8 cellular contexts compared by ENCODE assay signal in genomic region chr5:179870403-179870903, GRCh38. TPM values are rescaled to one million over a fixed set of nuclear protein-coding genes. Genes with fewer than 3 reads are reported as not detected.
DNase-seq lines count a peak whose midpoint lies in the region; ATAC-seq and TF ChIP-seq lines count a peak whose summit lies in the region.

No MANE protein-coding gene starts in this region.

- TF ChIP-seq CTCF in GM12873 (IDR thresholded peaks at IDR 0.05; ENCODE audit: insufficient read depth, low read depth, low read length, missing control alignments) (peak; percentile 34), fibroblast of villous mesenchyme (IDR thresholded peaks at IDR 0.05; ENCODE audit: insufficient read depth, low read depth, low read length) (peak; percentile 48), psoas muscle (IDR thresholded peaks at IDR 0.05) (peak; percentile 51)

- H3K36me3 ChIP-seq in psoas muscle (ENCODE audit: insufficient read depth in 1 of 2, low read depth in 1 of 2), result peaks cover 0 to 94% of the 10 kb centered on the region in 2 donors

- H3K27ac ChIP-seq in psoas muscle, result no peak overlapping the region

- no peaks in the 10 kb centered on the region for H3K27me3 ChIP-seq in psoas muscle (ENCODE audit: insufficient read depth in 3 of 3, low read length in 2 of 3)

- WGBS in psoas muscle, 3 donors, result 58 to 78% (median 70%) methylated on average over 17 of the region's 17 CpGs

- H3K4me3 ChIP-seq in fibroblast of villous mesenchyme (ENCODE audit: low read depth, low read length), result no peak overlapping the region
- H3K4me3 ChIP-seq in psoas muscle, result no peak overlapping the region

- peak; percentile 85 to 92 (median 86) for ATAC-seq in psoas muscle
- ATAC-seq in HG03460 (IDR thresholded peaks at IDR 0.05; ENCODE audit: unreplicated experiment), result no peak
- ATAC-seq in HG02798 (IDR thresholded peaks at IDR 0.05; ENCODE audit: poor library complexity, unreplicated experiment), result no peak

- H3K9me3 ChIP-seq in psoas muscle, result no peaks in the 10 kb centered on the region

- peaks cover 6% of the 10 kb centered on the region for H3K4me1 ChIP-seq in psoas muscle

- DNase-seq in NCI-H524 treated with DMSO at 0.1 percent for 48 hours (lab: John Stamatoyannopoulos, UW) (peak; percentile 28), fibroblast of villous mesenchyme (ENCODE audit: low read depth) (peak; percentile 62), psoas muscle (peak; percentile 68 to 80), middle frontal gyrus (ENCODE audit: extremely low spot score, low spot score) (no peak), NCI-H146 (lab: John Stamatoyannopoulos, UW) (no peak)

- intact Hi-C loops in psoas muscle (cut with DNase I), result loop anchor here in 1 of 2 donors (5.0 kb wide), 2 partner anchors 37 to 222 kb away; partner anchors contain the start of gene TBC1D9B

RNA-seq across cellular contexts. Expression of gene MRNIP, which starts 11.8 kb away (rescaled TPM):
- total RNA-seq in fibroblast of villous mesenchyme (9.0 and 13.0 TPM in 2 replicates), psoas muscle (1 to 10 TPM; 2.1 to 7.9 (median 5.1) TPM)
- polyA plus RNA-seq in psoas muscle, result 10 to 100 TPM; 20.4 to 30.4 (median 25.0) TPM

RNA-seq across cellular contexts. Expression of gene TBC1D9B, which starts 37.2 kb away (rescaled TPM):
- total RNA-seq in fibroblast of villous mesenchyme (70.0 and 93.1 TPM in 2 replicates), psoas muscle (10 to 100 TPM; 40.0 to 50.2 (median 41.9) TPM)
- polyA plus RNA-seq in psoas muscle, result 10 to 100 TPM; 30.1 to 47.7 (median 37.0) TPM

RNA-seq across cellular contexts. Expression of gene SQSTM1, which starts 49.7 kb away (rescaled TPM):
- 752 and 892 TPM in 2 replicates for total RNA-seq in fibroblast of villous mesenchyme
- total RNA-seq in psoas muscle, result 1,000 to 10,000 TPM in 1 of 4 donors, 100 to 1,000 TPM in 3; 688 to 1,199 (median 831) TPM
- 100 to 1,000 TPM; 463 to 917 (median 671) TPM for polyA plus RNA-seq in psoas muscle

Comparison
In these comparisons a context has a peak if more than half of its experiments do, and no peak if none do; other contexts are left out.
1. DNase-seq: peak in NCI-H524 treated with DMSO at 0.1 percent for 48 hours (single experiment), fibroblast of villous mesenchyme (single experiment) and psoas muscle (2 of 2); none in middle frontal gyrus (single experiment) and NCI-H146 (single experiment).
2. ATAC-seq: peak in psoas muscle (4 of 4); none in HG03460 (single experiment) and HG02798 (single experiment).
3. Peak in every context shown above with its lines, with median percentiles within 50 percentile points of each other: CTCF ChIP-seq.